ENCODE assay signal across 13 cellular contexts in genomic region chr2:101830146-101830545, GRCh38.
DNase-seq lines count a peak whose midpoint lies in the region; ATAC-seq and TF ChIP-seq lines count a peak whose summit lies in the region.
"Had no signal": no experiment of that assay in that cellular context is flagged by ENCODE, and none has a peak within 500 bp of the region (broad histone marks: within the 10 kb centered on the region; RNA-seq: fewer than 3 reads in every experiment).

No MANE protein-coding gene starts in this region.

- no peaks in the 10 kb centered on the region for H3K9me3 ChIP-seq in breast epithelium
- no peaks in the 10 kb centered on the region for H3K9me3 ChIP-seq in hepatocyte (ENCODE audit: low read depth)
- no peaks in the 10 kb centered on the region for H3K9me3 ChIP-seq in vagina
- H3K9me3 ChIP-seq in WERI-Rb-1 (ENCODE audit: severe bottlenecking), result no peaks in the 10 kb centered on the region
- H3K9me3 ChIP-seq: gastroesophageal sphincter had no signal

- no peak overlapping the region for H2AFZ ChIP-seq in hepatocyte

- H3K4me1 Mint-ChIP-seq in MCF 10A (ENCODE audit: insufficient read depth, unreplicated experiment), result peaks cover 29% of the 10 kb centered on the region
- H3K4me1 Mint-ChIP-seq in activated CD8-positive, alpha-beta T cell treated with anti-CD3 and anti-CD28 coated beads, Interleukin-2, amount 10 ng/mL, durations not matched to agents 7 days and 5 days (ENCODE audit: low read depth), result peaks cover 62% of the 10 kb centered on the region

- H3K27me3 Mint-ChIP-seq in MCF 10A (ENCODE audit: insufficient read depth, unreplicated experiment), result no peaks in the 10 kb centered on the region
- no peaks in the 10 kb centered on the region for H3K27me3 Mint-ChIP-seq in activated CD8-positive, alpha-beta T cell treated with anti-CD3 and anti-CD28 coated beads, Interleukin-2, amount 10 ng/mL, durations not matched to agents 7 days and 5 days (ENCODE audit: low read depth)

- H3K36me3 ChIP-seq in breast epithelium (no peaks in the 10 kb centered on the region), hepatocyte (replicated peaks; ENCODE audit: insufficient read depth, low read depth) (no peaks in the 10 kb centered on the region), vagina (peaks cover 0 to 15% of the 10 kb centered on the region in 2 donors), WERI-Rb-1 (peaks cover 82% of the 10 kb centered on the region)

- WGBS in hepatocyte (ENCODE audit: low lambda C conversion rate, missing lambda C conversion rate), result 90% methylated on average over 1 of the region's 1 CpG

- H3K27ac Mint-ChIP-seq in MCF 10A (ENCODE audit: low read depth, unreplicated experiment), result peak overlapping the region; percentile 21
- peak overlapping the region; percentile 47 for H3K27ac Mint-ChIP-seq in activated CD8-positive, alpha-beta T cell treated with anti-CD3 and anti-CD28 coated beads, Interleukin-2, amount 10 ng/mL, durations not matched to agents 7 days and 5 days

- peaks cover 63% of the 10 kb centered on the region for H3K36me3 Mint-ChIP-seq in MCF 10A (ENCODE audit: insufficient read depth, unreplicated experiment)
- H3K36me3 Mint-ChIP-seq in activated CD8-positive, alpha-beta T cell treated with anti-CD3 and anti-CD28 coated beads, Interleukin-2, amount 10 ng/mL, durations not matched to agents 7 days and 5 days (ENCODE audit: low read depth), result peaks cover 62% of the 10 kb centered on the region

- no peaks in the 10 kb centered on the region for H3K9me3 Mint-ChIP-seq in MCF 10A (ENCODE audit: unreplicated experiment)
- H3K9me3 Mint-ChIP-seq in activated CD8-positive, alpha-beta T cell treated with anti-CD3 and anti-CD28 coated beads, Interleukin-2, amount 10 ng/mL, durations not matched to agents 7 days and 5 days (ENCODE audit: insufficient read depth), result no peaks in the 10 kb centered on the region
- H3K9me3 Mint-ChIP-seq: neural crest cell, WTC11 had no signal

- no peak overlapping the region for H3K4me3 Mint-ChIP-seq in MCF 10A (ENCODE audit: unreplicated experiment)
- H3K4me3 Mint-ChIP-seq in activated CD8-positive, alpha-beta T cell treated with anti-CD3 and anti-CD28 coated beads, Interleukin-2, amount 10 ng/mL, durations not matched to agents 7 days and 5 days, result no peak overlapping the region
- H3K4me3 Mint-ChIP-seq: neural crest cell, WTC11 had no signal

- H4K20me1 ChIP-seq in hepatocyte (ENCODE audit: insufficient read depth, poor library complexity, severe bottlenecking), result no peaks in the 10 kb centered on the region

- H3K79me2 ChIP-seq in hepatocyte, result peaks cover 33% of the 10 kb centered on the region

- DNase-seq in MCF 10A (ENCODE audit: unreplicated experiment), result no peak
- no peak for DNase-seq in breast epithelium (ENCODE audit: low spot score in 2 of 2)
- DNase-seq in activated CD8-positive, alpha-beta T cell treated with anti-CD3 and anti-CD28 coated beads, Interleukin-2, amount 10 ng/mL, durations not matched to agents 7 days and 5 days, result no peak
- DNase-seq in hepatocyte (ENCODE audit: low spot score), result no peak
- DNase-seq in vagina (ENCODE audit: extremely low spot score in 2 of 2), result no peak
- no peak for DNase-seq in WERI-Rb-1
- DNase-seq in COLO829 (ENCODE audit: low spot score), result no peak
- DNase-seq: kidney, small intestine had no signal

- BruUV-seq in MCF 10A (replicated peaks; lab: Mats Ljungman, UMichigan), result no TSS peak

- no peaks in the 10 kb centered on the region for H3K27me3 ChIP-seq in breast epithelium
- no peaks in the 10 kb centered on the region for H3K27me3 ChIP-seq in hepatocyte
- H3K27me3 ChIP-seq in vagina, result no peaks in the 10 kb centered on the region
- no peaks in the 10 kb centered on the region for H3K27me3 ChIP-seq in WERI-Rb-1 (ENCODE audit: insufficient read depth, low read depth, severe bottlenecking)
- H3K27me3 ChIP-seq: gastroesophageal sphincter had no signal

- no peak overlapping the region for H3K4me2 ChIP-seq in hepatocyte

- CTCF ChIA-PET in MCF 10A (lab: Yijun Ruan, JAX), result interaction anchor here (0.6 to 3.5 kb wide), 17 partner anchors 10 to 516 kb away, joined by 3 to 37 read pairs (median 4); partner anchors contain the start of gene MAP4K4
- CTCF ChIA-PET in activated CD8-positive, alpha-beta T cell treated with anti-CD3 and anti-CD28 coated beads, Interleukin-2, amount 10 ng/mL, durations not matched to agents 7 days and 5 days (lab: Charles Lee), result interaction anchor here (1.1 to 6.1 kb wide), 12 partner anchors 8 to 488 kb away, joined by 3 to 83 read pairs (median 6); no protein-coding TSS in a partner anchor

- TF ChIP-seq CTCF in MCF 10A (IDR thresholded peaks at IDR 0.05; ENCODE audit: unreplicated experiment) (no peak), breast epithelium (IDR thresholded peaks at IDR 0.05) (no peak), hepatocyte (IDR thresholded peaks at IDR 0.05; ENCODE audit: poor library complexity) (no peak), vagina (IDR thresholded peaks at IDR 0.05) (no peak), WERI-Rb-1 (IDR thresholded peaks at IDR 0.05; ENCODE audit: low read depth, low read length) (no peak)

- no peak for ATAC-seq in activated CD8-positive, alpha-beta T cell treated with anti-CD3 and anti-CD28 coated beads, Interleukin-2, amount 10 ng/mL, durations not matched to agents 7 days and 5 days
- no peak for ATAC-seq in HG02970 (IDR thresholded peaks at IDR 0.05; ENCODE audit: low FRiP score, unreplicated experiment)
- ATAC-seq: gastroesophageal sphincter had no signal

- H3K4me1 ChIP-seq in breast epithelium, result no peaks in the 10 kb centered on the region
- peaks cover 43% of the 10 kb centered on the region for H3K4me1 ChIP-seq in hepatocyte (ENCODE audit: insufficient read depth)
- H3K4me1 ChIP-seq in vagina, result peaks cover 47% of the 10 kb centered on the region

- no peak overlapping the region for H3K27ac ChIP-seq in breast epithelium
- H3K27ac ChIP-seq in hepatocyte, result peak overlapping the region; percentile 79
- H3K27ac ChIP-seq in vagina, result peak overlapping the region; percentile 76
- H3K27ac ChIP-seq in WERI-Rb-1, result no peak overlapping the region

- H3K4me3 ChIP-seq in breast epithelium (no peak overlapping the region), hepatocyte (no peak overlapping the region), vagina (no peak overlapping the region), WERI-Rb-1 (ENCODE audit: low read depth, low read length) (no peak overlapping the region)
- H3K4me3 ChIP-seq: gastroesophageal sphincter had no signal

- POLR2A ChIA-PET in MCF 10A (lab: Yijun Ruan, JAX), result interaction anchor here (0.6 to 11.7 kb wide), 7 partner anchors 8 to 374 kb away, joined by 3 to 159 read pairs (median 3); partner anchors contain the start of gene MAP4K4
- POLR2A ChIA-PET in activated CD8-positive, alpha-beta T cell treated with anti-CD3 and anti-CD28 coated beads, Interleukin-2, amount 10 ng/mL, durations not matched to agents 7 days and 5 days (lab: Charles Lee), result no interaction called here

- no peaks in the 10 kb centered on the region for H3K9me2 ChIP-seq in hepatocyte (replicated peaks; ENCODE audit: insufficient read depth)

- TF ChIP-seq POLR2A in breast epithelium (IDR thresholded peaks at IDR 0.05) (no peak), vagina (IDR thresholded peaks at IDR 0.05) (no peak)

- intact Hi-C loops in MCF 10A (cut with micrococcal nuclease), result loop anchor here (2.0 kb wide), 2 partner anchors 59 to 487 kb away; no protein-coding TSS in a partner anchor
- intact Hi-C loops in breast epithelium (cut with DNase I; ENCODE audit: low total_unique reads), result loop anchor here (1.0 kb wide), 1 partner anchor 41 kb away; no protein-coding TSS in a partner anchor
- intact Hi-C loops in vagina (cut with DNase I), result loop anchor here (10.0 kb wide), 2 partner anchors 135 to 405 kb away; partner anchors contain the start of gene MAP4K4

Comparison
In these comparisons a context has a peak if more than half of its experiments do, and no peak if none do; other contexts are left out.
1. H3K27ac ChIP-seq: peak in hepatocyte (single experiment) and vagina (single experiment); none in breast epithelium (0 of 2) and WERI-Rb-1 (single experiment).